Comparison of ENCODE assay signal across 1 cellular context in the genomic region with DNA sequence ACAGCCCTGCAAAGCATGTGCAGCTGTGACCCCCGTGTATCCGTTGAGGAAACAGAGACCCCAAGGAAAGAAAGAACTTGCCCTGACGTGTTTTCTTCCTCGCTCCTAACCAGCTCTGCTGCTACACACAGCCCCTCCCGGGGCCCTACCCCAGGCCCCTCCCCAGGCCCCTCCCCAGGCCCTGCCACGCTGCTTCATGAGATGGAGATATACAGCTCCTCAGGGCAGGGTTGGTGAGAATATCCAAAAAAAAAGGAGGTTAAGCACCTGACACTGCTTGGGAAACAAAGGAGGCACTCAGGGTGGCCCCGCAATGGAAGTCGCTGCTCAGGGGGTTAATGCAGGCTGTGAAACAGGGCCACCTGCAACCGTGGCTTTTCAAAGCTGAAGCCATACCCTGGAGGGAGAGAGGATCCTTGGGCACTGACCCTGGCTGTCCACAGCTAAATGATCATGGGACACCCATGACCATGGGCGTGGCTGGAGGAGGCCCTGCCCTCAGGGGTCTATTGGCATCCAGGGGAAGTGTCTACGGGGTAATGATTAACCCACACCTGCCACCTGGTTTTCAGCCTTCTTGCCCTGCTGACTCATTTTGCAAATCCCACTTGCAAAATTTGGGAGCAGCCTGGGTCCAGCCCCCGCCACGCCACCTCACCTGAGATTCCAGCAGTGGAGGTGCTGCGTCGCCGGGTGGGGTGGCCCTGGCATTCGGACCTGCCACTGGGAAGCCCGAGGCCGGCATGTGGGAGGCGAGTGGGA.
TF ChIP-seq lines count a peak whose summit lies in the region.

No MANE protein-coding gene starts in this region.

TF ChIP-seq in IMR-90, 13 proteins besides CTCF, POLR2A, EP300 and RAD21:
- TF ChIP-seq SMC3 (IDR thresholded peaks at IDR 0.05; ENCODE audit: low read depth, low read length), result no peak
- TF ChIP-seq, protein P1, sequence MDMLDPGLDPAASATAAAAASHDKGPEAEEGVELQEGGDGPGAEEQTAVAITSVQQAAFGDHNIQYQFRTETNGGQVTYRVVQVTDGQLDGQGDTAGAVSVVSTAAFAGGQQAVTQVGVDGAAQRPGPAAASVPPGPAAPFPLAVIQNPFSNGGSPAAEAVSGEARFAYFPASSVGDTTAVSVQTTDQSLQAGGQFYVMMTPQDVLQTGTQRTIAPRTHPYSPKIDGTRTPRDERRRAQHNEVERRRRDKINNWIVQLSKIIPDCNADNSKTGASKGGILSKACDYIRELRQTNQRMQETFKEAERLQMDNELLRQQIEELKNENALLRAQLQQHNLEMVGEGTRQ (IDR thresholded peaks at IDR 0.05; ENCODE audit: low read depth, low read length), result no peak
- TF ChIP-seq MAFK (IDR thresholded peaks at IDR 0.05; ENCODE audit: low read depth, low read length), result no peak
- no peak for TF ChIP-seq RCOR1 (IDR thresholded peaks at IDR 0.05; ENCODE audit: insufficient replicate concordance, low read length)
- no peak for TF ChIP-seq RFX5 (IDR thresholded peaks at IDR 0.05; ENCODE audit: low read depth, low read length)
- no peak for TF ChIP-seq NFE2L2 (IDR thresholded peaks at IDR 0.05; ENCODE audit: low read depth, low read length)
- no peak for TF ChIP-seq CEBPB (IDR thresholded peaks at IDR 0.05; ENCODE audit: low read depth, low read length)
